In genomic region chr7:26181474-26182227, GRCh38 we compare ENCODE assay signal across 1 cellular context.
A peak's percentile ranks its signal among the peaks of the same experiment; 100 is the strongest.
TF ChIP-seq lines count a peak whose summit lies in the region.

No MANE protein-coding gene starts in this region.

TF ChIP-seq in H1, 55 proteins besides CTCF, POLR2A, EP300 and RAD21:
- TF ChIP-seq ZNF274 (IDR thresholded peaks at IDR 0.05; ENCODE audit: borderline replicate concordance, extremely low read depth, low read length), result no peak
- no peak for TF ChIP-seq CEBPB (IDR thresholded peaks at IDR 0.05; ENCODE audit: low read depth, low read length)
- no peak for TF ChIP-seq YY1 (IDR thresholded peaks at IDR 0.05; ENCODE audit: low read depth, low read length)
- 0 out of 2 replicates have a peak, but pooled peaks have one; percentile 24 for TF ChIP-seq MAFK (IDR thresholded peaks at IDR 0.05; ENCODE audit: low read depth, low read length)
- no peak for TF ChIP-seq TAF7 (optimal IDR thresholded peaks at IDR 0.05; ENCODE audit: borderline replicate concordance, low read depth, low read length)
- TF ChIP-seq BRCA1 (IDR thresholded peaks at IDR 0.05; ENCODE audit: low read depth, low read length), result no peak
- TF ChIP-seq NANOG (IDR thresholded peaks at IDR 0.05; ENCODE audit: insufficient read depth, low read depth, low read length, poor library complexity, severe bottlenecking), result no peak
- no peak for TF ChIP-seq BACH1 (IDR thresholded peaks at IDR 0.05; ENCODE audit: low read length)
- no peak for TF ChIP-seq MAX (IDR thresholded peaks at IDR 0.05)
